In the genomic region with DNA sequence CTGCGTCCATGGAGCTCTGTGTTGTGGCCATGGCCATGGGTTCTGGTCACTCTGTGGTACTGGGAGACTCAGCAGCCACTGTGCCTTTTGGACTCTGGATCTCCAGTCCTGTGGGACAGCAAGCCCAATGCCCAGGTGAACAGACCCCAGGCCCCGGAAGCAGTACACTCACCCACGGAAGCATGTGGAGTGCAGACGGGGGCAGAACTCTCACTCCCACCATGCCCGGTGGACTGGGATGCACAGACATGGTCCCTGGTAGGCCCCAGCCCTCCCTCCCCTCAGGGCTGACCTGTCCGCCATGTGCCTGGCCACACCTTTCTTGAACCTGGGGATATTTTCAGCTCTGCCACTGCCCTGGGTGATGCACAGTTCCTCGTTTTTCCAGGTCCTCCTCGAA, we compare ENCODE assay signal across 16 cellular contexts.
DNase-seq lines count a peak whose midpoint lies in the region; ATAC-seq and TF ChIP-seq lines count a peak whose summit lies in the region.
"Had no signal": no experiment of that assay in that cellular context is flagged by ENCODE, and none has a peak within 500 bp of the region (broad histone marks: within the 10 kb centered on the region; RNA-seq: fewer than 3 reads in every experiment).

No MANE protein-coding gene starts in this region.

- H2BK5ac ChIP-seq in neuronal stem cell (ENCODE audit: low read length) = no peak overlapping the region

- no peaks in the 10 kb centered on the region for H3K79me1 ChIP-seq in neuronal stem cell (ENCODE audit: low read depth, low read length)

- H3K4ac ChIP-seq in neuronal stem cell (ENCODE audit: low read length) = no peak overlapping the region

- no peaks in the 10 kb centered on the region for H3K4me1 ChIP-seq in neuronal stem cell (ENCODE audit: control insufficient read depth in 2 of 2, insufficient read depth in 1 of 2, low read depth in 1 of 2, low read length in 2 of 2)

- H3K4me3 ChIP-seq in neuronal stem cell (ENCODE audit: low read length in 2 of 2) = no peak overlapping the region

- H2AK5ac ChIP-seq in neuronal stem cell (ENCODE audit: low read depth, low read length) = peak overlapping the region; percentile 24

- ATAC-seq in GM21619 (IDR thresholded peaks at IDR 0.05; ENCODE audit: unreplicated experiment) (peak; percentile 8), HG03175 (IDR thresholded peaks at IDR 0.05; ENCODE audit: unreplicated experiment) (peak; percentile 12)

- DNase-seq in neuronal stem cell (ENCODE audit: low spot score) = no peak
- no peak for DNase-seq in NCI-H1048 (lab: John Stamatoyannopoulos, UW)
- DNase-seq in activated CD4-positive, CD25-positive, alpha-beta regulatory T cell treated with anti-CD3 and anti-CD28 coated beads, Interleukin-2, amount 50 U/mL, for 72 hours = no peak
- DNase-seq in endothelial cell (ENCODE audit: low spot score) = no peak
- DNase-seq: C1 segment of cervical spinal cord; Calu3; CD4-positive, alpha-beta memory T cell; COR-L47; DMS53; DMS79 treated with DMSO at 0.1 percent for 48 hours; GF-D8; GOT3; H7; HCEC 1CT had no signal

- WGBS in neuronal stem cell (ENCODE audit: extremely low coverage in 2 of 2, insufficient read length in 2 of 2, insufficient replicate concordance in 1 of 2), 2 donors = no CpG with 5 or more reads among the region's 8 CpGs

- H3K4me1 Mint-ChIP-seq in endothelial cell (ENCODE audit: unreplicated experiment) = no peaks in the 10 kb centered on the region
- H3K4me1 Mint-ChIP-seq: CD4-positive, alpha-beta memory T cell had no signal

- peaks cover 2% of the 10 kb centered on the region for H3K27me3 Mint-ChIP-seq in endothelial cell (ENCODE audit: unreplicated experiment)

- no peak overlapping the region for H3K27ac Mint-ChIP-seq in endothelial cell (ENCODE audit: unreplicated experiment)
- H3K27ac Mint-ChIP-seq: CD4-positive, alpha-beta memory T cell had no signal

- no peak overlapping the region for H2BK120ac ChIP-seq in neuronal stem cell (ENCODE audit: low read depth, low read length)

- no peaks in the 10 kb centered on the region for H3K9me3 Mint-ChIP-seq in endothelial cell (ENCODE audit: unreplicated experiment)
- H3K9me3 Mint-ChIP-seq: CD4-positive, alpha-beta memory T cell had no signal

- H3K27ac ChIP-seq in neuronal stem cell (replicated peaks; ENCODE audit: low read length) = no peak overlapping the region

- H3K9ac ChIP-seq in neuronal stem cell (ENCODE audit: low read depth, low read length, poor library complexity) = no peak overlapping the region

- H2BK12ac ChIP-seq in neuronal stem cell (ENCODE audit: low read length) = no peak overlapping the region

- no peaks in the 10 kb centered on the region for H3K36me3 ChIP-seq in neuronal stem cell (replicated peaks in 1 of 2; ENCODE audit: control insufficient read depth in 2 of 2, insufficient read depth in 2 of 2, low read length in 2 of 2)

- peaks cover 0 to 4% of the 10 kb centered on the region in 2 donors for H3K9me3 ChIP-seq in neuronal stem cell (replicated peaks in 1 of 2; ENCODE audit: control insufficient read depth in 2 of 2, insufficient read depth in 1 of 2, low read depth in 1 of 2, low read length in 2 of 2)

- peaks cover 0 to 13% (median 0%) of the 10 kb centered on the region in 3 experiments for H3K27me3 ChIP-seq in neuronal stem cell (ENCODE audit: control insufficient read depth in 3 of 3, insufficient read depth in 3 of 3, low read depth in 1 of 3, low read length in 3 of 3)

- H3K14ac ChIP-seq in neuronal stem cell (ENCODE audit: low read length) = no peak overlapping the region

- H2AFZ ChIP-seq in neuronal stem cell (ENCODE audit: low read length) = no peak overlapping the region

- no peak overlapping the region for H4K8ac ChIP-seq in neuronal stem cell (ENCODE audit: low read depth, low read length)

- TF ChIP-seq CTCF in endothelial cell (IDR thresholded peaks at IDR 0.05; ENCODE audit: unreplicated experiment) = no peak

- no peaks in the 10 kb centered on the region for H3K36me3 Mint-ChIP-seq in endothelial cell (ENCODE audit: low read depth, unreplicated experiment)
- H3K36me3 Mint-ChIP-seq: CD4-positive, alpha-beta memory T cell had no signal

- no peak overlapping the region for H3K18ac ChIP-seq in neuronal stem cell (ENCODE audit: low read length)

- H3K4me3 Mint-ChIP-seq in endothelial cell (ENCODE audit: unreplicated experiment) = no peak overlapping the region
- H3K4me3 Mint-ChIP-seq: CD4-positive, alpha-beta memory T cell had no signal

- no peak overlapping the region for H4K91ac ChIP-seq in neuronal stem cell (ENCODE audit: low read depth, low read length, poor library complexity)

- H3K4me2 ChIP-seq in neuronal stem cell (ENCODE audit: insufficient read depth, low read length, poor library complexity, severe bottlenecking) = no peak overlapping the region

- no peak overlapping the region for H2BK15ac ChIP-seq in neuronal stem cell (ENCODE audit: low read length)

- no peak overlapping the region for H3K23ac ChIP-seq in neuronal stem cell (ENCODE audit: low read depth, low read length, poor library complexity)
